Comparison of ENCODE assay signal across 8 cellular contexts in the genomic region with DNA sequence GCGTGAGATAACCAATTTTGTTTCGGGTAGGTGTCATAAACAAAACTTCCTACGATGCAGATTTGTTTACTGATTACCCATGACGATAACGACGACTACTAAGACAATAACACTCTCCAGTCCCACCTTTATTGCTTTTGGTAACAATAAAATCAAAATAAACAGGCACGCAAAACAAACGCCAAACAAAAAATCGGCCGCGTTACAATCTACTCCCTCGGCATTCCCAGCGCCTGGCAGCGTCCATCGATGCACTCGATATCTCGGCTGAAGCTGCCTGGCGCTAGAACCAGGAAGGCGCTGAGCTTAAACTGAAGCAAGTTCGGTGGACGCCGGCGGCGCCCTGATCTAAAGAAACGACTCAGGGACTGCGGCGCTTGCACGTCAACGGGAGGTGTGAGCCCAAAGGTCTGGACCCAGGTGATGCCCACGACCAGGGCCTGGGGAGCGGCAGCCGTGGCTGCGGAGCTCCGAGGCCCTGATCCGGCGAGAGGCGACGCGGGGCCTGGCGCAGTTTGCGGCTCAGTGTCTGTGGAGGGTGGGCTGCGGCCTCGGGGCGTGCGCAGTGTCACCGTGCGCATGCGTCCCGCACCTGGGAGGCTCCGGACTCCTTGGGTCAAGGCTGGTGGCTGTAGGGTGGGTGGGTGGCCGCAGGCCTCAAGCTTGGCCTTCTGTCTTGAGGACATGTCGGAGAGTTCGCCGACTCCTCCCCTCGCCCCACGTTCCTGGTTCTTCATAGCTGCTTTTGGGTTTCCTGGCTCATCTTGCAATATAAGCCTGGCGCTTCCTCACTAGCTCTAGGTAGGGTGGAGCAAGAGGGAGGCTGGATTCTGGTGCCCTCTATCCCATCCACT. TPM values are rescaled to one million over a fixed set of nuclear protein-coding genes. Genes with fewer than 3 reads are reported as not detected.
A peak's percentile ranks its signal among the peaks of the same experiment; 100 is the strongest.
DNase-seq lines count a peak whose midpoint lies in the region; ATAC-seq and TF ChIP-seq lines count a peak whose summit lies in the region.

A gene with protein sequence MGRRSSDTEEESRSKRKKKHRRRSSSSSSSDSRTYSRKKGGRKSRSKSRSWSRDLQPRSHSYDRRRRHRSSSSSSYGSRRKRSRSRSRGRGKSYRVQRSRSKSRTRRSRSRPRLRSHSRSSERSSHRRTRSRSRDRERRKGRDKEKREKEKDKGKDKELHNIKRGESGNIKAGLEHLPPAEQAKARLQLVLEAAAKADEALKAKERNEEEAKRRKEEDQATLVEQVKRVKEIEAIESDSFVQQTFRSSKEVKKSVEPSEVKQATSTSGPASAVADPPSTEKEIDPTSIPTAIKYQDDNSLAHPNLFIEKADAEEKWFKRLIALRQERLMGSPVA (plus strand): TSS at position 286 of the 854 bp plus-strand sequence. CDS start 12,016 bp downstream, outside the sequence.

- H3K4me3 ChIP-seq in ACC112 (ENCODE audit: low read depth, low read length) (peak within 1 kb of the TSS; percentile 99), cardiac fibroblast (replicated peaks in 1 of 2; ENCODE audit: low read depth in 2 of 2, low read length in 2 of 2) (peak within 1 kb of the TSS; percentile 76 to 79)

- H3K4me3 Mint-ChIP-seq in WTC11, result peak within 1 kb of the TSS; percentile 92

- H3K36me3 ChIP-seq in ACC112 (ENCODE audit: insufficient read depth, low read length), result no peaks in the 10 kb centered on the region

- H2AFZ ChIP-seq in ACC112 (ENCODE audit: low read length, unreplicated experiment), result peak within 1 kb of the TSS; percentile 99

- peak within 1 kb of the TSS; percentile 63 for H3K27ac ChIP-seq in ACC112 (ENCODE audit: low read depth, low read length)

- peaks cover 41% of the 10 kb centered on the region for H3K4me1 Mint-ChIP-seq in WTC11

- H3K79me2 ChIP-seq in ACC112 (ENCODE audit: control insufficient read depth, insufficient read depth, low read length, unreplicated experiment), result peaks cover 46% of the 10 kb centered on the region

- TF ChIP-seq CTCF in WTC11 (IDR thresholded peaks at IDR 0.05), result no peak
- TF ChIP-seq CTCF in cardiac fibroblast (IDR thresholded peaks at IDR 0.05; ENCODE audit: low read depth, low read length), result no peak

- CTCF ChIA-PET in WTC11 (lab: Charles Lee), result interaction anchor here (0.6 to 2.0 kb wide), 9 partner anchors 9 to 578 kb away, joined by 3 to 8 read pairs (median 5); partner anchors contain the start of gene GFM1

- peaks cover 49% of the 10 kb centered on the region for H3K27me3 Mint-ChIP-seq in WTC11 (ENCODE audit: low read depth)

- H3K27me3 ChIP-seq in ACC112 (ENCODE audit: insufficient read depth, low read length), result no peaks in the 10 kb centered on the region

- DNase-seq in NCI-H2227 (lab: John Stamatoyannopoulos, UW; ENCODE audit: unreplicated experiment), result peak; percentile 86
- DNase-seq in WTC11 (ENCODE audit: low spot score), result peak; percentile 83
- DNase-seq in cardiac fibroblast (ENCODE audit: low read depth in 2 of 2), result peak; percentile 91 to 92
- DNase-seq in iris pigment epithelial cell (ENCODE audit: low read depth), result peak; percentile 93
- DNase-seq in stimulated activated CD4-positive, alpha-beta T cell treated with anti-CD3 and anti-CD28 coated beads, Interleukin-12 subunit alpha, Interleukin-12 subunit beta, amount 100 ng/mL, for 24 hours (ENCODE audit: low read depth in 2 of 2), result peak; percentile 57 to 70

- H3K9me3 Mint-ChIP-seq in WTC11, result peaks cover 22% of the 10 kb centered on the region

- peaks cover 11% of the 10 kb centered on the region for H3K4me1 ChIP-seq in ACC112 (ENCODE audit: control insufficient read depth, insufficient read depth, low read length, unreplicated experiment)

- peak within 1 kb of the TSS; percentile 89 for H3K27ac Mint-ChIP-seq in WTC11

- peak; percentile 69 for ATAC-seq in GM18870 (IDR thresholded peaks at IDR 0.05; ENCODE audit: unreplicated experiment)
- ATAC-seq in HG03139 (IDR thresholded peaks at IDR 0.05; ENCODE audit: unreplicated experiment), result peak; percentile 79
- peak; percentile 81 for ATAC-seq in WTC11

- POLR2A ChIA-PET in WTC11 (lab: Charles Lee), result interaction anchor here (0.6 to 1.9 kb wide), 9 partner anchors 8 to 619 kb away, joined by 3 to 5 read pairs (median 4); partner anchors contain the start of gene MLF1

- peaks cover 15% of the 10 kb centered on the region for H3K36me3 Mint-ChIP-seq in WTC11

TF ChIP-seq in WTC11, 78 proteins besides CTCF, POLR2A, EP300 and RAD21 (continues in another document):
- TF ChIP-seq MYBL2 (CRISPR knock-in tag; IDR thresholded peaks at IDR 0.05), result peak; percentile 90; the same call in 1 of the 2 replicates
- TF ChIP-seq ELF4 (CRISPR knock-in tag; IDR thresholded peaks at IDR 0.05; ENCODE audit: low read depth), result no peak
- TF ChIP-seq TEAD1 (CRISPR knock-in tag; IDR thresholded peaks at IDR 0.05), result peak; percentile 81
- peak; percentile 77 for TF ChIP-seq ARID4B (CRISPR knock-in tag; IDR thresholded peaks at IDR 0.05; ENCODE audit: borderline replicate concordance)
- TF ChIP-seq, protein P1, sequence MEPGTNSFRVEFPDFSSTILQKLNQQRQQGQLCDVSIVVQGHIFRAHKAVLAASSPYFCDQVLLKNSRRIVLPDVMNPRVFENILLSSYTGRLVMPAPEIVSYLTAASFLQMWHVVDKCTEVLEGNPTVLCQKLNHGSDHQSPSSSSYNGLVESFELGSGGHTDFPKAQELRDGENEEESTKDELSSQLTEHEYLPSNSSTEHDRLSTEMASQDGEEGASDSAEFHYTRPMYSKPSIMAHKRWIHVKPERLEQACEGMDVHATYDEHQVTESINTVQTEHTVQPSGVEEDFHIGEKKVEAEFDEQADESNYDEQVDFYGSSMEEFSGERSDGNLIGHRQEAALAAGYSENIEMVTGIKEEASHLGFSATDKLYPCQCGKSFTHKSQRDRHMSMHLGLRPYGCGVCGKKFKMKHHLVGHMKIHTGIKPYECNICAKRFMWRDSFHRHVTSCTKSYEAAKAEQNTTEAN (CRISPR knock-in tag; IDR thresholded peaks at IDR 0.05), result peak; percentile 91; the same call in 1 of the 2 replicates
- TF ChIP-seq, protein P2, sequence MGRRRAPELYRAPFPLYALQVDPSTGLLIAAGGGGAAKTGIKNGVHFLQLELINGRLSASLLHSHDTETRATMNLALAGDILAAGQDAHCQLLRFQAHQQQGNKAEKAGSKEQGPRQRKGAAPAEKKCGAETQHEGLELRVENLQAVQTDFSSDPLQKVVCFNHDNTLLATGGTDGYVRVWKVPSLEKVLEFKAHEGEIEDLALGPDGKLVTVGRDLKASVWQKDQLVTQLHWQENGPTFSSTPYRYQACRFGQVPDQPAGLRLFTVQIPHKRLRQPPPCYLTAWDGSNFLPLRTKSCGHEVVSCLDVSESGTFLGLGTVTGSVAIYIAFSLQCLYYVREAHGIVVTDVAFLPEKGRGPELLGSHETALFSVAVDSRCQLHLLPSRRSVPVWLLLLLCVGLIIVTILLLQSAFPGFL (CRISPR knock-in tag; IDR thresholded peaks at IDR 0.05; ENCODE audit: borderline replicate concordance), result no peak
- TF ChIP-seq, protein P3, sequence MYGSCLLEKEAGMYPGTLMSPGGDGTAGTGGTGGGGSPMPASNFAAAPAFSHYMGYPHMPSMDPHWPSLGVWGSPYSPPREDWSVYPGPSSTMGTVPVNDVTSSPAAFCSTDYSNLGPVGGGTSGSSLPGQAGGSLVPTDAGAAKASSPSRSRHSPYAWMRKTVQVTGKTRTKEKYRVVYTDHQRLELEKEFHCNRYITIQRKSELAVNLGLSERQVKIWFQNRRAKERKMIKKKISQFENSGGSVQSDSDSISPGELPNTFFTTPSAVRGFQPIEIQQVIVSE (CRISPR knock-in tag; IDR thresholded peaks at IDR 0.05; ENCODE audit: borderline replicate concordance), result no peak

RNA-seq across cellular contexts. Expression of the gene that starts here (rescaled TPM):
- 21.3 to 27.7 TPM (median 26.6 TPM) in 3 replicates for total RNA-seq in WTC11 (2021)

Comparison
In these comparisons a context has a peak if more than half of its experiments do, and no peak if none do; other contexts are left out.
1. Peak in every context shown above with its lines: DNase-seq, ATAC-seq, H3K4me3 ChIP-seq and H3K27ac ChIP-seq.